Comparison of ENCODE assay signal across 1 cellular context in genomic region chr2:144048631-144049060, GRCh38.
TF ChIP-seq lines count a peak whose summit lies in the region.

No MANE protein-coding gene starts in this region.

TF ChIP-seq in K562, 482 proteins besides CTCF, POLR2A, EP300 and RAD21 (continued from another document):
- TF ChIP-seq PRDM10 (IDR thresholded peaks at IDR 0.05; ENCODE audit: partially characterized antibody) (no peak), ZBTB40 (IDR thresholded peaks at IDR 0.05) (no peak), ZBTB40 (CRISPR knock-in tag; IDR thresholded peaks at IDR 0.05) (no peak), ELK1 (CRISPR knock-in tag; IDR thresholded peaks at IDR 0.05) (no peak), NFIC (IDR thresholded peaks at IDR 0.05) (0 out of 2 replicates have a peak, but pooled peaks have one; percentile 9), NFIX (CRISPR knock-in tag; IDR thresholded peaks at IDR 0.05; ENCODE audit: low read depth) (no peak), KLF1 (tag; IDR thresholded peaks at IDR 0.05) (no peak), GATA2 (CRISPR knock-in tag; IDR thresholded peaks at IDR 0.05) (peak; percentile 40; the same call in 1 of the 2 replicates), MCM3 (IDR thresholded peaks at IDR 0.05) (no peak), IRF9 (tag; IDR thresholded peaks at IDR 0.05) (no peak), ZC3H8 (IDR thresholded peaks at IDR 0.05) (no peak), ZNF239 (CRISPR knock-in tag; IDR thresholded peaks at IDR 0.05) (no peak), ZBTB5 (IDR thresholded peaks at IDR 0.05) (no peak), BHLHE40 (IDR thresholded peaks at IDR 0.05; ENCODE audit: low read length) (peak; percentile 58; the same call in 1 of the 2 replicates), BRCA1 (IDR thresholded peaks at IDR 0.05) (no peak), BRCA1 (CRISPR knock-in tag; IDR thresholded peaks at IDR 0.05) (no peak), PPARD (CRISPR knock-in tag; IDR thresholded peaks at IDR 0.05) (no peak), MTF1 (CRISPR knock-in tag; IDR thresholded peaks at IDR 0.05; ENCODE audit: borderline replicate concordance) (no peak), LEF1 (IDR thresholded peaks at IDR 0.05) (no peak; the same call in 1 of the 2 replicates), RCOR1 (IDR thresholded peaks at IDR 0.05; ENCODE audit: borderline replicate concordance in 1 of 2, low read depth in 2 of 2, low read length in 2 of 2) (0 out of 4 replicates have a peak, but pooled peaks of 1 of the 2 experiments have one; percentile 49), CXXC5 (CRISPR knock-in tag; IDR thresholded peaks at IDR 0.05) (no peak), TRIM28 (IDR thresholded peaks at IDR 0.05) (no peak), SMAD2 (IDR thresholded peaks at IDR 0.05; ENCODE audit: low read depth, low read length) (no peak), ZNF280B (CRISPR knock-in tag; IDR thresholded peaks at IDR 0.05) (no peak)
